17 cellular contexts compared by ENCODE assay signal in genomic region chr11:97764605-97765004, GRCh38.
A peak's percentile ranks its signal among the peaks of the same experiment; 100 is the strongest.
DNase-seq lines count a peak whose midpoint lies in the region; ATAC-seq, FAIRE-seq and TF ChIP-seq lines count a peak whose summit lies in the region.
"Had no signal": no experiment of that assay in that cellular context is flagged by ENCODE, and none has a peak within 500 bp of the region (broad histone marks: within the 10 kb centered on the region; RNA-seq: fewer than 3 reads in every experiment).

No MANE protein-coding gene starts in this region.

- no peaks in the 10 kb centered on the region for H3K27me3 Mint-ChIP-seq in WTC11 (ENCODE audit: low read depth)
- no peaks in the 10 kb centered on the region for H3K27me3 Mint-ChIP-seq in neural progenitor cell (ENCODE audit: insufficient read depth, low read depth)

- no peak for TF ChIP-seq EP300 in H1 (IDR thresholded peaks at IDR 0.05; ENCODE audit: borderline replicate concordance in 1 of 2, low read depth in 2 of 2, low read length in 2 of 2)

- no peak overlapping the region for H3K14ac ChIP-seq in H1 (ENCODE audit: insufficient read length)

- no peak overlapping the region for H2BK12ac ChIP-seq in H1 (ENCODE audit: low read depth, low read length)

- POLR2A ChIA-PET in WTC11 (lab: Charles Lee): no interaction called here
- POLR2A ChIA-PET in H1 (lab: Charles Lee; ENCODE audit: partially characterized antibody): no interaction called here

- H3K4me1 Mint-ChIP-seq in WTC11 (peaks cover 14% of the 10 kb centered on the region), neural progenitor cell (peaks cover 13% of the 10 kb centered on the region)

- H3K4me3 ChIP-seq in H1 (ENCODE audit: extremely low read depth in 1 of 4, insufficient read depth in 2 of 4, low read depth in 3 of 4, low read length in 4 of 4) (no peak overlapping the region; a peak in 1 of 8 replicates), neural progenitor cell (no peak overlapping the region)

- H3K23ac ChIP-seq in H1 (ENCODE audit: insufficient read length): no peak overlapping the region

- no peak for TF ChIP-seq POLR2A in H1 (IDR thresholded peaks at IDR 0.05; ENCODE audit: control extremely low read depth in 1 of 2, low read depth in 2 of 2, low read length in 2 of 2)

- no peak overlapping the region for H4K91ac ChIP-seq in H1 (replicated peaks; ENCODE audit: insufficient read length, low read length)

- H2AFZ ChIP-seq in H1 (ENCODE audit: low read length) (no peak overlapping the region; the same call in 1 of the 2 replicates), neural progenitor cell (replicated peaks) (no peak overlapping the region)

- H3K9me3 ChIP-seq in H1 (ENCODE audit: insufficient read depth in 2 of 2, low read depth in 1 of 2, low read length in 1 of 2) (peaks cover 3 to 4% of the 10 kb centered on the region in 2 experiments; a peak in 2 of 4 replicates), neural progenitor cell (ENCODE audit: low read depth) (no peaks in the 10 kb centered on the region)
- H3K9me3 ChIP-seq: SK-N-SH had no signal

- CTCF ChIA-PET in WTC11 (lab: Charles Lee) (no interaction called here), H1 (lab: Charles Lee; ENCODE audit: partially characterized antibody) (no interaction called here)

- no peak overlapping the region for H2BK20ac ChIP-seq in H1 (ENCODE audit: low read length)

- no peaks in the 10 kb centered on the region for H3K79me2 ChIP-seq in H1 (ENCODE audit: control insufficient read depth in 1 of 2, insufficient read depth in 2 of 2, low read length in 2 of 2)
- H3K79me2 ChIP-seq in neural progenitor cell (ENCODE audit: low read depth): no peaks in the 10 kb centered on the region

- H4K5ac ChIP-seq in H1 (ENCODE audit: insufficient read length, low read depth, low read length): no peak overlapping the region

- H2BK5ac ChIP-seq in H1 (ENCODE audit: low read depth, low read length): no peak overlapping the region

- no peak for FAIRE-seq in H1 (lab: Jason Lieb, UNC)
- FAIRE-seq: GM19239, RCC 7860 had no signal

- H3K79me1 ChIP-seq in H1 (ENCODE audit: low read depth, low read length): no peaks in the 10 kb centered on the region

- H3K36me3 ChIP-seq in H1 (ENCODE audit: control insufficient read depth in 2 of 4, insufficient read depth in 4 of 4, low read length in 3 of 4) (no peaks in the 10 kb centered on the region; a peak in 1 of 8 replicates), neural progenitor cell (no peaks in the 10 kb centered on the region)

- no peaks in the 10 kb centered on the region for H3K23me2 ChIP-seq in H1 (ENCODE audit: low read depth, low read length)

- peaks cover 0 to 6% (median 3%) of the 10 kb centered on the region in 4 experiments; a peak in 3 of 7 replicates for H3K4me1 ChIP-seq in H1 (replicated peaks in 1 of 4; ENCODE audit: control insufficient read depth in 3 of 4, insufficient read depth in 4 of 4, low read length in 3 of 4)
- H3K4me1 ChIP-seq in neural progenitor cell: no peaks in the 10 kb centered on the region

- peaks cover 12% of the 10 kb centered on the region for H3K9me3 Mint-ChIP-seq in WTC11
- peaks cover 3% of the 10 kb centered on the region for H3K9me3 Mint-ChIP-seq in neural progenitor cell

- no peaks in the 10 kb centered on the region for H3K27me3 ChIP-seq in H1 (replicated peaks in 1 of 4; ENCODE audit: control insufficient read depth in 3 of 4, extremely low read depth in 1 of 4, insufficient read depth in 3 of 4, low read length in 3 of 4)
- H3K27me3 ChIP-seq in neural progenitor cell: no peaks in the 10 kb centered on the region

- H4K8ac ChIP-seq in H1 (ENCODE audit: extremely low read depth, insufficient read depth, low read length): no peak overlapping the region

- DNase-seq in NCI-H748 (lab: John Stamatoyannopoulos, UW; ENCODE audit: unreplicated experiment) (peak; percentile 33), NCI-H748 treated with DMSO at 0.1 percent for 48 hours (lab: John Stamatoyannopoulos, UW) (no peak), WTC11 (ENCODE audit: low spot score) (no peak), H1 (ENCODE audit: low read depth in 1 of 2, low spot score in 2 of 2) (no peak), neural progenitor cell (ENCODE audit: low spot score) (no peak), cerebellar nuclear complex (lab: John Stamatoyannopoulos, UW) (no peak), H4 (ENCODE audit: low spot score) (no peak)
- DNase-seq: Calu3, KBM-7, NCI-H2029, NCI-H226, NCI-H510A, NCI-H69, SK-N-SH had no signal

- no peak overlapping the region for H2BK120ac ChIP-seq in H1 (replicated peaks; ENCODE audit: low read depth, low read length)

- no peak overlapping the region for H3K4ac ChIP-seq in H1 (replicated peaks; ENCODE audit: insufficient read length, low read depth, low read length)

- no peak overlapping the region for H3K27ac Mint-ChIP-seq in WTC11
- H3K27ac Mint-ChIP-seq in neural progenitor cell: peak overlapping the region; percentile 75

- H3K9ac ChIP-seq in H1 (replicated peaks in 1 of 4; ENCODE audit: extremely low read depth in 1 of 4, low read depth in 3 of 4, low read length in 3 of 4) (no peak overlapping the region), neural progenitor cell (no peak overlapping the region)
- H3K9ac ChIP-seq: SK-N-SH had no signal

- H3K4me2 ChIP-seq in H1 (ENCODE audit: insufficient read depth in 1 of 2, low read depth in 2 of 2, low read length in 2 of 2) (0 out of 4 replicates have a peak overlapping the region, but pooled peaks of 1 of the 2 experiments have one; percentile 34), neural progenitor cell (no peak overlapping the region)
- H3K4me2 ChIP-seq: SK-N-SH had no signal

- TF ChIP-seq RAD21 in H1 (IDR thresholded peaks at IDR 0.05 in 1 of 2, conservative IDR thresholded peaks at IDR 0.05 in 1 of 2; ENCODE audit: low read depth in 2 of 2, low read length in 2 of 2): no peak

- no peaks in the 10 kb centered on the region for H4K20me1 ChIP-seq in H1 (replicated peaks in 1 of 2; ENCODE audit: control insufficient read depth in 1 of 2, insufficient read depth in 2 of 2, low read length in 2 of 2)
- no peaks in the 10 kb centered on the region for H4K20me1 ChIP-seq in neural progenitor cell (ENCODE audit: low read depth)

- 57% methylated on average over 2 of the region's 2 CpGs; no CpG with 5 or more reads in 1 of the 2 experiments for WGBS in H1 (ENCODE audit: extremely low coverage in 1 of 2, insufficient coverage in 1 of 2, insufficient read length in 1 of 2, insufficient replicate concordance in 2 of 2, low coverage in 1 of 2, low lambda C conversion rate in 2 of 2, missing lambda C conversion rate in 1 of 2), 2 experiments

- H3K36me3 Mint-ChIP-seq in WTC11: peaks cover 5% of the 10 kb centered on the region
- H3K36me3 Mint-ChIP-seq in neural progenitor cell: no peaks in the 10 kb centered on the region

- no peak overlapping the region for H3K18ac ChIP-seq in H1 (ENCODE audit: extremely low read depth, low read length)

- ATAC-seq in WTC11 (peak; percentile 53), HG02678 (IDR thresholded peaks at IDR 0.05; ENCODE audit: unreplicated experiment) (no peak)

- H3K56ac ChIP-seq in H1 (replicated peaks; ENCODE audit: insufficient read length, low read depth, low read length): no peak overlapping the region

- H3K27ac ChIP-seq in H1 (ENCODE audit: low read depth, low read length): no peak overlapping the region
- H3K27ac ChIP-seq in neural progenitor cell: no peak overlapping the region

- H2AK5ac ChIP-seq in H1 (ENCODE audit: low read depth, low read length): no peak overlapping the region

- no peak overlapping the region for H2BK15ac ChIP-seq in H1 (ENCODE audit: low read length)

- TF ChIP-seq CTCF in WTC11 (IDR thresholded peaks at IDR 0.05) (no peak), H1 (IDR thresholded peaks at IDR 0.05; ENCODE audit: control extremely low read depth in 1 of 3, insufficient read depth in 1 of 3, low read depth in 1 of 3, low read length in 3 of 3) (no peak), neural progenitor cell (IDR thresholded peaks at IDR 0.05) (no peak)

- H3K4me3 Mint-ChIP-seq in WTC11 (no peak overlapping the region), neural progenitor cell (no peak overlapping the region)

- no peaks in the 10 kb centered on the region for H3F3A ChIP-seq in neural progenitor cell (ENCODE audit: low read depth)

TF ChIP-seq in WTC11, 78 proteins besides CTCF, POLR2A, EP300 and RAD21:
- no peak for TF ChIP-seq CBFB (CRISPR knock-in tag; IDR thresholded peaks at IDR 0.05; ENCODE audit: low read depth)
- TF ChIP-seq NFYB (CRISPR knock-in tag; conservative IDR thresholded peaks at IDR 0.05; ENCODE audit: low read depth): no peak
- TF ChIP-seq SMAD4 (CRISPR knock-in tag; IDR thresholded peaks at IDR 0.05): no peak

TF ChIP-seq in H1, 55 proteins besides CTCF, POLR2A, EP300 and RAD21:
- TF ChIP-seq GABPA (IDR thresholded peaks at IDR 0.05; ENCODE audit: borderline replicate concordance, insufficient read depth, low read length) (no peak), SRF (IDR thresholded peaks at IDR 0.05; ENCODE audit: low read depth, low read length) (peak; percentile 78; the same call in 1 of the 2 replicates)
